25 cellular contexts compared by ENCODE assay signal in the genomic region with DNA sequence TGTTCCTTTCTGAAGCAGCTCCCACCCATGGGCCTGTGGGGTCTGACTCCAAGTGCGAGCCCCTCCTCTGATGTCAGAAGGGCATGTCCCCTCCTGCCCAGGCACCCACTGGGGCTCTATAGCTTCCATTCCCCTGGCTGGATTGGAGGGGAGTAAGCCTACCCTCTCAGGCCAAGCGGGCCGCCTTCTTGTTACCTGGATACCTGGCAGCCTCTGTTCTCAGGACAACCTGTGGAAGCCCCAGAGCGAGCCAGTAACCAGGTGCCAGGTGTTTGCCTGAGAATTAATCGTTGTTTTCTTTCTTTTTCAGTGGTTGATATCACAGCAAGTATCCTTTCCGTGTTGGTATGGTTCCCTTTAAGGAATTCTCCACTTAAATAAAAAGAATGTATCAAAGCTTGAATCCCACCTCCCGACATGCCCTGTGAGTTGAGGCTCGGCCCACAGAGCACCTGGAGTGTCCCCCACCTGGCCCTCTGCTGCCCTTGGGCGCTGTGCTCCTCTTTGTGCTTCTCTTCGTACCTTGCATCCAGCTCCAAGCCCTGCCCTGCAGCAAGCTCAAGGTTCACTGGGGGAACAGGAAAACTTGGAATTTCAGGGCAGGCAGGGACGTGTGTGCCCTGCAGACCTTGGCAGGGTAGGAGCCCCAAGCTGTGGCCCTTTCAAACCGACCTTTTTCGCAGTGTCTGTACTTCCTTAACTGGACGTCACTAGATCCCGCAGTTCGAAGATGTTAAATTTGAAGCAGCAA. TPM values are rescaled to one million over a fixed set of nuclear protein-coding genes. Genes with fewer than 3 reads are reported as not detected.
A peak's percentile ranks its signal among the peaks of the same experiment; 100 is the strongest.
DNase-seq lines count a peak whose midpoint lies in the region; ATAC-seq and TF ChIP-seq lines count a peak whose summit lies in the region.
"Had no signal": no experiment of that assay in that cellular context is flagged by ENCODE, and none has a peak within 500 bp of the region (broad histone marks: within the 10 kb centered on the region; RNA-seq: fewer than 3 reads in every experiment).

No MANE protein-coding gene starts in this region.

- DNase-seq in activated naive CD4-positive, alpha-beta T cell treated with anti-CD3 and anti-CD28 coated beads, Interleukin-2, amount 50 U/mL, for 72 hours (ENCODE audit: low spot score in 2 of 2) = no peak
- DNase-seq in activated naive CD4-positive, alpha-beta T cell (lab: John Stamatoyannopoulos, UW) = no peak
- DNase-seq in activated naive CD8-positive, alpha-beta T cell treated with anti-CD3 and anti-CD28 coated beads, Interleukin-2, amount 10 ng/mL, durations not matched to agents 7 days and 5 days = no peak
- DNase-seq in suprapubic skin (ENCODE audit: low spot score in 2 of 2) (no peak), HAP-1 (ENCODE audit: low spot score in 2 of 2) (no peak)
- DNase-seq in activated CD4-positive, CD25-positive, alpha-beta regulatory T cell (lab: John Stamatoyannopoulos, UW) = no peak
- DNase-seq: activated CD4-positive, CD25-positive, alpha-beta regulatory T cell treated with anti-CD3 and anti-CD28 coated beads, Interleukin-2, amount 50 U/mL, for 72 hours; adrenal gland; Calu3; dermis blood vessel endothelial cell; EL; natural killer cell; NCI-H1105; NCI-H2081 treated with DMSO at 0.1 percent for 48 hours; NCI-H510A; NK-92 treated with Interleukin-12 subunit alpha and Interleukin-12 subunit beta, amount 100 ng/mL, for 24 hours; stimulated activated CD4-positive, alpha-beta T cell treated with anti-CD3 and anti-CD28 coated beads, Interleukin-1b, Interleukin-23, amount 100 ng/mL, for 48 hours; stomach; upper lobe of right lung had no signal

- in situ Hi-C loops in HAP-1 (cut with MboI; ENCODE audit: low sequenced_read_pairs) = no loop called here

- no peak overlapping the region for H3K4me3 Mint-ChIP-seq in activated naive CD8-positive, alpha-beta T cell treated with anti-CD3 and anti-CD28 coated beads, Interleukin-2, amount 10 ng/mL, durations not matched to agents 7 days and 5 days
- H3K4me3 Mint-ChIP-seq: activated T-helper 1 cell treated with anti-CD3 and anti-CD28 coated beads, Interleukin-12 subunit alpha, Interleukin-12 subunit beta, Interleukin-2, Interleukin-4 antibody, amounts not matched to agents 30 ng/mL and 10 ng/mL and 1 ng/mL, durations not matched to agents 14 hours and 24 hours and 36 hours; natural killer cell had no signal

- TF ChIP-seq EP300 in suprapubic skin (IDR thresholded peaks at IDR 0.05) = no peak

- no peaks in the 10 kb centered on the region for H3K9me3 Mint-ChIP-seq in activated naive CD4-positive, alpha-beta T cell treated with anti-CD3 and anti-CD28 coated beads, Interleukin-2, amount 50 U/mL, for 72 hours
- H3K9me3 Mint-ChIP-seq in activated naive CD8-positive, alpha-beta T cell treated with anti-CD3 and anti-CD28 coated beads, Interleukin-2, amount 10 ng/mL, durations not matched to agents 7 days and 5 days = no peaks in the 10 kb centered on the region
- H3K9me3 Mint-ChIP-seq: activated T-helper 1 cell treated with anti-CD3 and anti-CD28 coated beads, Interleukin-12 subunit alpha, Interleukin-12 subunit beta, Interleukin-2, Interleukin-4 antibody, amounts not matched to agents 30 ng/mL and 10 ng/mL and 1 ng/mL, durations not matched to agents 14 hours and 24 hours and 36 hours; natural killer cell had no signal

- H3K4me3 ChIP-seq in iPS-15b (ENCODE audit: low read depth, low read length) (no peak overlapping the region), suprapubic skin (no peak overlapping the region), HAP-1 (no peak overlapping the region)
- H3K4me3 ChIP-seq: adrenal gland, BLaER1, cardiac muscle cell, stomach, upper lobe of right lung had no signal

- H3K36me3 Mint-ChIP-seq in activated naive CD4-positive, alpha-beta T cell treated with anti-CD3 and anti-CD28 coated beads, Interleukin-2, amount 50 U/mL, for 72 hours = peaks cover 0 to 4% of the 10 kb centered on the region in 2 donors
- H3K36me3 Mint-ChIP-seq in activated naive CD8-positive, alpha-beta T cell treated with anti-CD3 and anti-CD28 coated beads, Interleukin-2, amount 10 ng/mL, durations not matched to agents 7 days and 5 days = peaks cover 2% of the 10 kb centered on the region
- H3K36me3 Mint-ChIP-seq: natural killer cell had no signal

- peak overlapping the region; percentile 78 to 93 for H3K27ac Mint-ChIP-seq in activated naive CD4-positive, alpha-beta T cell treated with anti-CD3 and anti-CD28 coated beads, Interleukin-2, amount 50 U/mL, for 72 hours
- peak overlapping the region; percentile 56 for H3K27ac Mint-ChIP-seq in activated naive CD8-positive, alpha-beta T cell treated with anti-CD3 and anti-CD28 coated beads, Interleukin-2, amount 10 ng/mL, durations not matched to agents 7 days and 5 days
- H3K27ac Mint-ChIP-seq: activated T-helper 1 cell treated with anti-CD3 and anti-CD28 coated beads, Interleukin-12 subunit alpha, Interleukin-12 subunit beta, Interleukin-2, Interleukin-4 antibody, amounts not matched to agents 30 ng/mL and 10 ng/mL and 1 ng/mL, durations not matched to agents 14 hours and 24 hours and 36 hours had no signal

- H3K4me1 Mint-ChIP-seq in activated naive CD8-positive, alpha-beta T cell treated with anti-CD3 and anti-CD28 coated beads, Interleukin-2, amount 10 ng/mL, durations not matched to agents 7 days and 5 days = no peaks in the 10 kb centered on the region

- TF ChIP-seq CTCF in suprapubic skin (IDR thresholded peaks at IDR 0.05) = no peak

- H3K4me1 ChIP-seq in iPS-15b (ENCODE audit: control insufficient read depth, insufficient read depth, low read length) = no peaks in the 10 kb centered on the region
- peaks cover 40% of the 10 kb centered on the region for H3K4me1 ChIP-seq in suprapubic skin
- no peaks in the 10 kb centered on the region for H3K4me1 ChIP-seq in HAP-1
- H3K4me1 ChIP-seq: BLaER1, stomach, upper lobe of right lung had no signal

- H3K27me3 Mint-ChIP-seq in activated naive CD8-positive, alpha-beta T cell treated with anti-CD3 and anti-CD28 coated beads, Interleukin-2, amount 10 ng/mL, durations not matched to agents 7 days and 5 days = no peaks in the 10 kb centered on the region

- H3K36me3 ChIP-seq in iPS-15b (ENCODE audit: control insufficient read depth, insufficient read depth, low read length) (peaks cover 39% of the 10 kb centered on the region), suprapubic skin (peaks cover 93% of the 10 kb centered on the region), HAP-1 (replicated peaks) (peaks cover 48% of the 10 kb centered on the region)

- H3K9me3 ChIP-seq in iPS-15b (ENCODE audit: control insufficient read depth, insufficient read depth, low read length) (no peaks in the 10 kb centered on the region), suprapubic skin (no peaks in the 10 kb centered on the region), HAP-1 (no peaks in the 10 kb centered on the region)
- H3K9me3 ChIP-seq: adrenal gland, BLaER1, stomach, upper lobe of right lung had no signal

- peak overlapping the region; percentile 65 for H3K27ac ChIP-seq in suprapubic skin
- H3K27ac ChIP-seq: adrenal gland, BLaER1, cardiac muscle cell, stomach, upper lobe of right lung had no signal

- no peak for ATAC-seq in activated naive CD4-positive, alpha-beta T cell treated with anti-CD3 and anti-CD28 coated beads, Interleukin-2, amount 50 U/mL, for 72 hours
- ATAC-seq in activated naive CD8-positive, alpha-beta T cell treated with anti-CD3 and anti-CD28 coated beads, Interleukin-2, amount 10 ng/mL, durations not matched to agents 7 days and 5 days (ENCODE audit: low read depth) = no peak
- ATAC-seq in HG03196 (IDR thresholded peaks at IDR 0.05; ENCODE audit: unreplicated experiment) = no peak
- ATAC-seq: natural killer cell, Panc1, upper lobe of right lung had no signal

- POLR2A ChIA-PET in activated naive CD8-positive, alpha-beta T cell treated with anti-CD3 and anti-CD28 coated beads, Interleukin-2, amount 10 ng/mL, durations not matched to agents 7 days and 5 days (lab: Charles Lee) = interaction anchor here (1.0 kb wide), 1 partner anchor 14 kb away, joined by 3 read pairs; the partner anchor contains the start of gene MAU2

- peak overlapping the region; percentile 12 for H3K9ac ChIP-seq in iPS-15b (ENCODE audit: low read depth, low read length)
- H3K9ac ChIP-seq: BLaER1 had no signal

- H3K27me3 ChIP-seq in iPS-15b (ENCODE audit: control insufficient read depth, insufficient read depth, low read length) (no peaks in the 10 kb centered on the region), suprapubic skin (no peaks in the 10 kb centered on the region), HAP-1 (ENCODE audit: low read depth) (no peaks in the 10 kb centered on the region)
- H3K27me3 ChIP-seq: adrenal gland, BLaER1, cardiac muscle cell, stomach, upper lobe of right lung had no signal

- no peak for TF ChIP-seq POLR2A in suprapubic skin (IDR thresholded peaks at IDR 0.05)

- 65% methylated on average over 16 of the region's 16 CpGs for WGBS in suprapubic skin

RNA-seq across cellular contexts. Expression of gene MAU2, which starts 15.0 kb away (rescaled TPM):
- 10 to 100 TPM; 36.0 to 62.2 TPM for total RNA-seq in activated naive CD4-positive, alpha-beta T cell treated with anti-CD3 and anti-CD28 coated beads, Interleukin-2, amount 50 U/mL, for 72 hours
- total RNA-seq in activated naive CD8-positive, alpha-beta T cell treated with anti-CD3 and anti-CD28 coated beads, Interleukin-2, amount 10 ng/mL, durations not matched to agents 7 days and 5 days = 100 to 1,000 TPM; 103 to 105 TPM
- total RNA-seq in suprapubic skin = 100 to 1,000 TPM in 1 of 4 donors, 10 to 100 TPM in 3; 59.5 to 220 (median 77.6) TPM

RNA-seq across cellular contexts. Expression of gene SUGP1, which starts 15.3 kb away (rescaled TPM):
- total RNA-seq in activated naive CD4-positive, alpha-beta T cell treated with anti-CD3 and anti-CD28 coated beads, Interleukin-2, amount 50 U/mL, for 72 hours = 10 to 100 TPM; 55.1 to 55.4 TPM
- total RNA-seq in activated naive CD8-positive, alpha-beta T cell treated with anti-CD3 and anti-CD28 coated beads, Interleukin-2, amount 10 ng/mL, durations not matched to agents 7 days and 5 days = 10 to 100 TPM; 66.8 to 70.6 TPM
- 10 to 100 TPM; 23.1 to 64.8 (median 31.3) TPM for total RNA-seq in suprapubic skin
